In genomic region chr5:132778129-132778528, GRCh38 we compare ENCODE assay signal across 1 cellular context.
TF ChIP-seq lines count a peak whose summit lies in the region.

No MANE protein-coding gene starts in this region.

TF ChIP-seq in IMR-90, 13 proteins besides CTCF, POLR2A, EP300 and RAD21 (continued from another document):
- TF ChIP-seq, protein P1, sequence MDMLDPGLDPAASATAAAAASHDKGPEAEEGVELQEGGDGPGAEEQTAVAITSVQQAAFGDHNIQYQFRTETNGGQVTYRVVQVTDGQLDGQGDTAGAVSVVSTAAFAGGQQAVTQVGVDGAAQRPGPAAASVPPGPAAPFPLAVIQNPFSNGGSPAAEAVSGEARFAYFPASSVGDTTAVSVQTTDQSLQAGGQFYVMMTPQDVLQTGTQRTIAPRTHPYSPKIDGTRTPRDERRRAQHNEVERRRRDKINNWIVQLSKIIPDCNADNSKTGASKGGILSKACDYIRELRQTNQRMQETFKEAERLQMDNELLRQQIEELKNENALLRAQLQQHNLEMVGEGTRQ (IDR thresholded peaks at IDR 0.05; ENCODE audit: low read depth, low read length), result no peak
- TF ChIP-seq SMC3 (IDR thresholded peaks at IDR 0.05; ENCODE audit: low read depth, low read length), result no peak
- TF ChIP-seq NFE2L2 (IDR thresholded peaks at IDR 0.05; ENCODE audit: low read depth, low read length), result no peak
- TF ChIP-seq MAFK (IDR thresholded peaks at IDR 0.05; ENCODE audit: low read depth, low read length), result no peak
- TF ChIP-seq CHD1 (IDR thresholded peaks at IDR 0.05; ENCODE audit: low read depth, low read length), result no peak
